Comparison of ENCODE assay signal across 1 cellular context in genomic region chr2:121519732-121520640, GRCh38.
TF ChIP-seq lines count a peak whose summit lies in the region.

No MANE protein-coding gene starts in this region.

TF ChIP-seq in HepG2, 621 proteins besides CTCF, POLR2A, EP300 and RAD21 (continued from another document):
- TF ChIP-seq FOXP4 (CRISPR knock-in tag; IDR thresholded peaks at IDR 0.05) (no peak), KDM5A (IDR thresholded peaks at IDR 0.05; ENCODE audit: borderline replicate concordance, low read length) (no peak), CSRNP2 (CRISPR knock-in tag; conservative IDR thresholded peaks at IDR 0.05; ENCODE audit: low read depth) (no peak), SOX13 (IDR thresholded peaks at IDR 0.05) (no peak), SOX13 (CRISPR knock-in tag; conservative IDR thresholded peaks at IDR 0.05 in 1 of 2, IDR thresholded peaks at IDR 0.05 in 1 of 2) (0 out of 4 replicates have a peak, but pooled peaks of 1 of the 2 experiments have one; percentile 28), AGO2 (optimal IDR thresholded peaks at IDR 0.05; ENCODE audit: low read depth, low read length) (peak; percentile 39), ZNF263 (CRISPR knock-in tag; IDR thresholded peaks at IDR 0.05) (0 out of 2 replicates have a peak, but pooled peaks have one; percentile 17), ZSCAN25 (CRISPR knock-in tag; IDR thresholded peaks at IDR 0.05) (peak; percentile 70), ZBTB7B (CRISPR knock-in tag; IDR thresholded peaks at IDR 0.05) (no peak)
